Comparison of ENCODE assay signal across 10 cellular contexts in the genomic region with DNA sequence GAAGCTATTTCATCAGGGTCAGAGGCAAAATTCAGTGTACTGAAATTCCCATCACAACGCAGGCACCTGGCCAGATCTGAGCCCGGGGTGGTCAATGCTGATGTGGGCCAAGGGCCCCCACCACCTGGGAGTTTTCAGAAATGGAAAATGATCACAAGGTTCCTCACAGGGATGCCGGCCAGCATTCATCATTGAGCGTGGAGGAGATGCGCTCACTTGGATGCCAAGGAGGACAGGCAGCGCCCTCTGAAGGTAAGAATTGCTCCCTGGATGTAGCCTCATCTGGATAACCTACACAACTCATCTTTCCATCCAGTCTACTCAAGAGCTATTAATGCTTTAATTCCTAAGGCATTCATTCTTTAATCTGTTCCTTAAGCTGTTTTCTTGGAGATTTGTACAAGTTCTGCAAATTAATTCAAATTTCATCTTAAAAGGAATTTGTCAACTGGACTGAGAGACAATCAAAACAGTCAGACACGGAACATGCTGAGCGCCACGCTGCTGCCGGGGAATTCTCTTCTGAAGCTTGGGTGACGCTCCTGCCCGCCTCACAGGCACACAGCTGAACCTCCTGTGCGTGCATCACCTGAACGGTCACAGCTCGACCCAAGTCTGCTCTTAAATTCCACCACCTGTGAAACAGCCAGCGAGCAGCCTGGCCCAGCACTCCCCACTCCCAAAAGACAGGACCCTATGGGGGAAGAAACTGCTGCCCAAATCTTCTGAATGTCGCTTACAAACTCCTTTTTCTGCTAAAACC.
DNase-seq lines count a peak whose midpoint lies in the region; ATAC-seq and TF ChIP-seq lines count a peak whose summit lies in the region.
"Had no signal": no experiment of that assay in that cellular context is flagged by ENCODE, and none has a peak within 500 bp of the region (broad histone marks: within the 10 kb centered on the region; RNA-seq: fewer than 3 reads in every experiment).

No MANE protein-coding gene starts in this region.

- no peak overlapping the region for H2BK15ac ChIP-seq in neuronal stem cell (ENCODE audit: low read length)

- CTCF ChIA-PET in MCF 10A (lab: Yijun Ruan, JAX): interaction anchor here (0.6 to 1.0 kb wide), 3 partner anchors 125 to 466 kb away, joined by 3 to 11 read pairs (median 4); no protein-coding TSS in a partner anchor

- no peak overlapping the region for H4K91ac ChIP-seq in neuronal stem cell (ENCODE audit: low read depth, low read length, poor library complexity)

- POLR2A ChIA-PET in MCF 10A (lab: Yijun Ruan, JAX): no interaction called here

- no peak overlapping the region for H3K4me2 ChIP-seq in neuronal stem cell (ENCODE audit: insufficient read depth, low read length, poor library complexity, severe bottlenecking)

- WGBS in endodermal cell (ENCODE audit: insufficient coverage in 1 of 2, insufficient read length in 1 of 2), 2 experiments: 81 to 87% methylated on average over 10 to 17 of the region's 17 CpGs
- WGBS in neuronal stem cell (ENCODE audit: extremely low coverage in 2 of 2, insufficient read length in 2 of 2, insufficient replicate concordance in 1 of 2), 2 donors: no CpG with 5 or more reads among the region's 17 CpGs

- peaks cover 9% of the 10 kb centered on the region for H3K79me1 ChIP-seq in neuronal stem cell (ENCODE audit: low read depth, low read length)

- H3K36me3 ChIP-seq in endodermal cell (ENCODE audit: control insufficient read depth, insufficient read depth, low read length) (peaks cover 7% of the 10 kb centered on the region), neuronal stem cell (replicated peaks in 1 of 2; ENCODE audit: control insufficient read depth in 2 of 2, insufficient read depth in 2 of 2, low read length in 2 of 2) (peaks cover 3 to 26% of the 10 kb centered on the region in 2 donors), colonic mucosa (no peaks in the 10 kb centered on the region)

- no peak overlapping the region for H3K18ac ChIP-seq in neuronal stem cell (ENCODE audit: low read length)

- BruUV-seq in MCF 10A (replicated peaks; lab: Mats Ljungman, UMichigan): no TSS peak

- H3K27ac ChIP-seq in endodermal cell (ENCODE audit: low read depth, low read length) (no peak overlapping the region), neuronal stem cell (replicated peaks; ENCODE audit: low read length) (no peak overlapping the region), colonic mucosa (no peak overlapping the region)

- no peak overlapping the region for H3K27ac Mint-ChIP-seq in endodermal cell
- no peak overlapping the region for H3K27ac Mint-ChIP-seq in MCF 10A (ENCODE audit: low read depth, unreplicated experiment)

- H2BK5ac ChIP-seq in neuronal stem cell (ENCODE audit: low read length): peak overlapping the region; percentile 19

- H3K14ac ChIP-seq in neuronal stem cell (ENCODE audit: low read length): no peak overlapping the region

- H3K36me3 Mint-ChIP-seq in endodermal cell (ENCODE audit: low read depth) (peaks cover 22% of the 10 kb centered on the region), MCF 10A (ENCODE audit: insufficient read depth, unreplicated experiment) (peaks cover 12% of the 10 kb centered on the region)

- H2BK12ac ChIP-seq in neuronal stem cell (ENCODE audit: low read length): no peak overlapping the region

- no peak overlapping the region for H3K9ac ChIP-seq in endodermal cell (ENCODE audit: extremely low read depth, low read length, poor library complexity, severe bottlenecking)
- H3K9ac ChIP-seq in neuronal stem cell (ENCODE audit: low read depth, low read length, poor library complexity): no peak overlapping the region
- no peak overlapping the region for H3K9ac ChIP-seq in colonic mucosa (ENCODE audit: low read depth in 2 of 2, low read length in 2 of 2)

- H3K4ac ChIP-seq in neuronal stem cell (ENCODE audit: low read length): no peak overlapping the region

- H3K4me1 Mint-ChIP-seq in endodermal cell (peaks cover 2% of the 10 kb centered on the region), MCF 10A (ENCODE audit: insufficient read depth, unreplicated experiment) (no peaks in the 10 kb centered on the region)

- no peak overlapping the region for H4K8ac ChIP-seq in neuronal stem cell (ENCODE audit: low read depth, low read length)

- H3K4me1 ChIP-seq in endodermal cell (ENCODE audit: control insufficient read depth, insufficient read depth, low read length): no peaks in the 10 kb centered on the region
- H3K4me1 ChIP-seq in neuronal stem cell (ENCODE audit: control insufficient read depth in 2 of 2, insufficient read depth in 1 of 2, low read depth in 1 of 2, low read length in 2 of 2): peaks cover 22 to 23% of the 10 kb centered on the region in 2 donors
- no peaks in the 10 kb centered on the region for H3K4me1 ChIP-seq in colonic mucosa

- no peak for ATAC-seq in GM19397 (IDR thresholded peaks at IDR 0.05; ENCODE audit: unreplicated experiment)

- no peaks in the 10 kb centered on the region for H3K27me3 ChIP-seq in endodermal cell (ENCODE audit: control insufficient read depth, insufficient read depth, low read length, poor library complexity, severe bottlenecking)
- H3K27me3 ChIP-seq in neuronal stem cell (ENCODE audit: control insufficient read depth in 3 of 3, insufficient read depth in 3 of 3, low read depth in 1 of 3, low read length in 3 of 3): no peaks in the 10 kb centered on the region
- H3K27me3 ChIP-seq in colonic mucosa: no peaks in the 10 kb centered on the region

- H3K4me3 ChIP-seq in endodermal cell (ENCODE audit: low read length) (no peak overlapping the region), neuronal stem cell (ENCODE audit: low read length in 2 of 2) (no peak overlapping the region), colonic mucosa (no peak overlapping the region)

- TF ChIP-seq CTCF in endodermal cell (conservative IDR thresholded peaks at IDR 0.05) (peak; percentile 76), MCF 10A (IDR thresholded peaks at IDR 0.05; ENCODE audit: unreplicated experiment) (no peak), colonic mucosa (IDR thresholded peaks at IDR 0.05) (no peak)

- H3K9me3 Mint-ChIP-seq in endodermal cell (peaks cover 2% of the 10 kb centered on the region), MCF 10A (ENCODE audit: unreplicated experiment) (no peaks in the 10 kb centered on the region)

- H3K27me3 Mint-ChIP-seq in endodermal cell (ENCODE audit: insufficient read depth) (no peaks in the 10 kb centered on the region), MCF 10A (ENCODE audit: insufficient read depth, unreplicated experiment) (no peaks in the 10 kb centered on the region)

- DNase-seq in Ammon's horn (ENCODE audit: low spot score): peak; percentile 77
- DNase-seq in HT-29 (ENCODE audit: low spot score): peak; percentile 2
- DNase-seq in endodermal cell: peak; percentile 73
- no peak for DNase-seq in neuronal stem cell (ENCODE audit: low spot score)
- no peak for DNase-seq in MCF 10A (ENCODE audit: unreplicated experiment)
- DNase-seq in occipital lobe (lab: John Stamatoyannopoulos, UW): no peak
- DNase-seq in colonic mucosa: no peak
- DNase-seq: activated T-cell treated with anti-CD3 and anti-CD28 coated beads for 4 hours, dermis blood vessel endothelial cell had no signal

- intact Hi-C loops in MCF 10A (cut with micrococcal nuclease) (no loop called here), colonic mucosa (cut with DNase I) (no loop called here)

- H3K23ac ChIP-seq in neuronal stem cell (ENCODE audit: low read depth, low read length, poor library complexity): no peak overlapping the region

- peak overlapping the region; percentile 4 for H2BK120ac ChIP-seq in neuronal stem cell (ENCODE audit: low read depth, low read length)

- no peak overlapping the region for H3K4me3 Mint-ChIP-seq in endodermal cell
- H3K4me3 Mint-ChIP-seq in MCF 10A (ENCODE audit: unreplicated experiment): no peak overlapping the region

- peak overlapping the region; percentile 36 for H2AK5ac ChIP-seq in neuronal stem cell (ENCODE audit: low read depth, low read length)

- no peak overlapping the region for H2AFZ ChIP-seq in neuronal stem cell (ENCODE audit: low read length)

- H3K9me3 ChIP-seq in endodermal cell (ENCODE audit: control insufficient read depth, low read length) (peaks cover 5% of the 10 kb centered on the region), neuronal stem cell (replicated peaks in 1 of 2; ENCODE audit: control insufficient read depth in 2 of 2, insufficient read depth in 1 of 2, low read depth in 1 of 2, low read length in 2 of 2) (peaks cover 2 to 7% of the 10 kb centered on the region in 2 donors), colonic mucosa (no peaks in the 10 kb centered on the region)

Comparison
In these comparisons a context has a peak if more than half of its experiments do, and no peak if none do; other contexts are left out.
1. DNase-seq: peak in Ammon's horn (single experiment), HT-29 (single experiment) and endodermal cell (single experiment); none in neuronal stem cell (single experiment), MCF 10A (single experiment), occipital lobe (single experiment) and colonic mucosa (single experiment).